Comparison of ENCODE assay signal across 18 cellular contexts in the genomic region with DNA sequence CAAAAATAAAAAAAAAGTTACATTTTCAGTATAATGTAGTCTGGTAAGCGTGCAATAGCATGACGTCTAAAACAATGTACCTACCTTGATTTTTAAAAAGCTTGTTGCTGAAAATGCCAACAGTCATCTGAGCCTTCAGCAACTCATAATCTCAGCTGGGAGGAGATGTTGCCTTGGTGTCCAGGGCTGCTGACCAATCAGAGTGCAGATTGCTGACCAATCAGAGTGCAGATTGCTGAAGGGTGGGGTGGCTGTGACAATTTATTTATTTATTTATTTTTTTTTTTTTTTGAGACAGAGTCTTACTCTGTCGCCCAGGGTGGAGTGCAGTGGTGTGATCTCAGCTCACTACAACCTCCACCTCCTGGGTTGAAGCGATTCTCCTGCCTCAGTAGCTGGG. TPM values are rescaled to one million over a fixed set of nuclear protein-coding genes. Genes with fewer than 3 reads are reported as not detected.
A peak's percentile ranks its signal among the peaks of the same experiment; 100 is the strongest.
DNase-seq lines count a peak whose midpoint lies in the region; ATAC-seq, FAIRE-seq and TF ChIP-seq lines count a peak whose summit lies in the region.
"Had no signal": no experiment of that assay in that cellular context is flagged by ENCODE, and none has a peak within 500 bp of the region (broad histone marks: within the 10 kb centered on the region; RNA-seq: fewer than 3 reads in every experiment).

No MANE protein-coding gene starts in this region.

- 98% methylated on average over 4 of the region's 4 CpGs for WGBS in HepG2 (ENCODE audit: low lambda C conversion rate)
- WGBS in right lobe of liver (ENCODE audit: insufficient coverage, low coverage, low lambda C conversion rate, missing lambda C conversion rate), result 100% methylated on average over 4 of the region's 4 CpGs

- FAIRE-seq in HepG2 (lab: Jason Lieb, UNC), result no peak

- TF ChIP-seq CTCF in HepG2 (CRISPR knock-in tag; IDR thresholded peaks at IDR 0.05), result no peak
- TF ChIP-seq CTCF in right lobe of liver (IDR thresholded peaks at IDR 0.05), result no peak
- TF ChIP-seq CTCF in RWPE1 (conservative IDR thresholded peaks at IDR 0.05; ENCODE audit: low read depth), result no peak

- intact Hi-C loops in HepG2 (cut with micrococcal nuclease; ENCODE audit: unreplicated experiment), result no loop called here
- intact Hi-C loops in right lobe of liver (cut with DNase I), result no loop called here

- no peak overlapping the region for H3K27ac Mint-ChIP-seq in stimulated activated naive CD8-positive, alpha-beta T cell treated with anti-CD3 and anti-CD28 coated beads, Interleukin-15, amount 100 ng/mL, for 72 hours

- H3K9me3 ChIP-seq in HepG2 (ENCODE audit: low read length), result peaks cover 3% of the 10 kb centered on the region; the same call in 1 of the 2 replicates
- no peaks in the 10 kb centered on the region for H3K9me3 ChIP-seq in right lobe of liver

- peaks cover 74% of the 10 kb centered on the region for H3K79me2 ChIP-seq in HepG2 (ENCODE audit: insufficient read depth, low read length)

- TF ChIP-seq RAD21 in HepG2 (CRISPR knock-in tag; IDR thresholded peaks at IDR 0.05), result no peak

- ATAC-seq in HepG2 (no peak), right lobe of liver (no peak), GM21423 (IDR thresholded peaks at IDR 0.05; ENCODE audit: unreplicated experiment) (no peak)
- no peak for ATAC-seq in stimulated activated naive CD8-positive, alpha-beta T cell treated with anti-CD3 and anti-CD28 coated beads, Interleukin-15, amount 100 ng/mL, for 72 hours
- ATAC-seq: SK-N-SH treated with all-trans-retinoic acid at 6 μM for 48 hours had no signal

- H3K27ac ChIP-seq in HepG2 (ENCODE audit: extremely low read length, insufficient read depth, low read length) (no peak overlapping the region), right lobe of liver (no peak overlapping the region), RWPE1 (no peak overlapping the region)
- H3K27ac ChIP-seq: PC-9 had no signal

- TF ChIP-seq EP300 in HepG2 (IDR thresholded peaks at IDR 0.05; ENCODE audit: low read depth in 2 of 2, low read length in 2 of 2) (no peak), HepG2 (CRISPR knock-in tag; IDR thresholded peaks at IDR 0.05; ENCODE audit: borderline replicate concordance) (no peak)

- H3K4me2 ChIP-seq in HepG2 (ENCODE audit: low read depth, low read length), result no peak overlapping the region
- H3K4me2 ChIP-seq: PC-9 had no signal

- DNase-seq in HepG2 (ENCODE audit: low spot score) (no peak), right lobe of liver (no peak), RWPE1 (ENCODE audit: low spot score) (peak; percentile 13), iPS-NIHi11 (ENCODE audit: low spot score) (peak; percentile 47), HUDEP-2 (lab: John Stamatoyannopoulos, UW; ENCODE audit: unreplicated experiment in 76 of 76) (no peak)
- no peak for DNase-seq in stimulated activated naive CD8-positive, alpha-beta T cell treated with anti-CD3 and anti-CD28 coated beads, Interleukin-15, amount 100 ng/mL, for 72 hours
- DNase-seq: AML-193; CD4-positive, CD25-positive, alpha-beta regulatory T cell; H7; NCI-H1092 treated with DMSO at 0.1 percent for 48 hours; NCI-H1694; NCI-H345; NCI-H526 treated with DMSO at 0.1 percent for 48 hours; NK-92 treated with Interleukin-12 subunit alpha and Interleukin-12 subunit beta, amount 100 ng/mL, for 24 hours; PC-9; Right ventricle myocardium superior had no signal

- no peak overlapping the region for H3K4me3 Mint-ChIP-seq in stimulated activated naive CD8-positive, alpha-beta T cell treated with anti-CD3 and anti-CD28 coated beads, Interleukin-15, amount 100 ng/mL, for 72 hours

- POLR2A ChIA-PET in HepG2 (lab: Yijun Ruan, JAX), result no interaction called here
- POLR2A ChIA-PET in RWPE1 (lab: Yijun Ruan, JAX; ENCODE audit: low non-redundant PET), result no interaction called here

- CTCF ChIA-PET in HepG2 (lab: Yijun Ruan, JAX; ENCODE audit: low intra/inter-chr PET ratio, low total read pairs), result no interaction called here
- CTCF ChIA-PET in RWPE1 (lab: Yijun Ruan, JAX), result no interaction called here

- peaks cover 37% of the 10 kb centered on the region for H3K4me1 Mint-ChIP-seq in stimulated activated naive CD8-positive, alpha-beta T cell treated with anti-CD3 and anti-CD28 coated beads, Interleukin-15, amount 100 ng/mL, for 72 hours

- H3K9me3 Mint-ChIP-seq in stimulated activated naive CD8-positive, alpha-beta T cell treated with anti-CD3 and anti-CD28 coated beads, Interleukin-15, amount 100 ng/mL, for 72 hours, result peaks cover 11 to 26% of the 10 kb centered on the region in 2 donors

- BruUV-seq in HepG2 (replicated peaks; lab: Mats Ljungman, UMichigan), result no TSS peak

- H3K4me1 ChIP-seq in HepG2 (ENCODE audit: insufficient read depth, low read length), result peaks cover 38% of the 10 kb centered on the region
- peaks cover 0 to 7% (median under 1%) of the 10 kb centered on the region in 4 donors for H3K4me1 ChIP-seq in right lobe of liver

- no peaks in the 10 kb centered on the region for H3K27me3 Mint-ChIP-seq in stimulated activated naive CD8-positive, alpha-beta T cell treated with anti-CD3 and anti-CD28 coated beads, Interleukin-15, amount 100 ng/mL, for 72 hours

- H4K20me1 ChIP-seq in HepG2 (ENCODE audit: insufficient read depth, low read length), result peaks cover 11% of the 10 kb centered on the region; the same call in 1 of the 2 replicates

- no peaks in the 10 kb centered on the region for H3K27me3 ChIP-seq in HepG2 (ENCODE audit: control insufficient read depth in 1 of 2, insufficient read depth in 2 of 2, low read length in 2 of 2)
- no peaks in the 10 kb centered on the region for H3K27me3 ChIP-seq in right lobe of liver

- in situ Hi-C loops in HepG2 (cut with HindIII; ENCODE audit: extremely low pct_ligation_motif_present, low pct_unique_long_range_greater_than_20kb), result no loop called here

- no peak overlapping the region for H2AFZ ChIP-seq in HepG2 (ENCODE audit: low read length)
- H2AFZ ChIP-seq: PC-9 had no signal

- no peak overlapping the region for H3K9ac ChIP-seq in HepG2 (ENCODE audit: insufficient read depth, low read depth, low read length)

- TF ChIP-seq POLR2A in HepG2 (IDR thresholded peaks at IDR 0.05; ENCODE audit: insufficient read depth in 1 of 2, low read depth in 2 of 2, low read length in 2 of 2), result no peak
- no peak for TF ChIP-seq POLR2A in right lobe of liver (IDR thresholded peaks at IDR 0.05)

- H3K36me3 ChIP-seq in HepG2 (replicated peaks in 1 of 2; ENCODE audit: control insufficient read depth in 1 of 2, insufficient read depth in 2 of 2, low read length in 2 of 2) (peaks cover 0 to under 1% of the 10 kb centered on the region in 2 experiments; a peak in 1 of 5 replicates), right lobe of liver (no peaks in the 10 kb centered on the region)

- H3K4me3 ChIP-seq in HepG2 (replicated peaks in 1 of 3; ENCODE audit: insufficient read depth in 1 of 3, low read depth in 2 of 3, low read length in 3 of 3) (no peak overlapping the region), right lobe of liver (no peak overlapping the region)
- H3K4me3 ChIP-seq: PC-9 had no signal

RNA-seq across cellular contexts. Expression of a gene that starts 17.8 kb away (rescaled TPM):
- total RNA-seq in HepG2 (2016; rRNA removed; fragmentation: Illumina TruSeq; extraction: Trizol) (9.6 and 11.9 TPM in 2 replicates), right lobe of liver (1 to 10 TPM; 4.1 to 9.3 (median 5.2) TPM)
- 0.91 and 1.3 TPM in 2 replicates for total RNA-seq in HepG2 (2016; cell fraction: cytosol; rRNA removed; fragmentation: Illumina TruSeq; extraction: Trizol; ENCODE audit: low read depth)
- total RNA-seq in HepG2 (2016; cell fraction: insoluble cytoplasmic fraction; rRNA removed; fragmentation: Illumina TruSeq; extraction: Trizol), result 9.6 and 9.7 TPM in 2 replicates
- 5.5 TPM in 2 replicates for total RNA-seq in HepG2 (2016; cell fraction: membrane; rRNA removed; fragmentation: Illumina TruSeq; extraction: Trizol)
- 8.0 and 9.8 TPM in 2 replicates for total RNA-seq in HepG2 (2016; cell fraction: nucleus; rRNA removed; fragmentation: Illumina TruSeq; extraction: Trizol)
- 5.4 and 6.0 TPM in 2 replicates for polyA plus RNA-seq in HepG2 (2011; rRNA removed)
- 4.8 and 5.6 TPM in 2 replicates for polyA plus RNA-seq in HepG2 (2011; cell fraction: cytosol; rRNA removed)
- 9.9 and 11.1 TPM in 2 replicates for polyA plus RNA-seq in HepG2 (2011; cell fraction: nucleus; rRNA removed)
- polyA plus RNA-seq in HepG2 (2012), result 9.9 and 11.2 TPM in 2 replicates
- polyA plus RNA-seq in HepG2 (2016; cell fraction: cytosol; fragmentation: Illumina TruSeq; extraction: Trizol; ENCODE audit: low read depth), result 0.43 and 0.49 TPM in 2 replicates
- polyA plus RNA-seq in HepG2 (2016; cell fraction: insoluble cytoplasmic fraction; fragmentation: Illumina TruSeq; extraction: Trizol; ENCODE audit: low read depth), result 9.0 and 10.5 TPM in 2 replicates
- polyA plus RNA-seq in HepG2 (2016; cell fraction: membrane; fragmentation: Illumina TruSeq; extraction: Trizol; ENCODE audit: low read depth), result 2.4 and 2.7 TPM in 2 replicates
- 13.2 and 13.5 TPM in 2 replicates for polyA plus RNA-seq in HepG2 (2016; cell fraction: nucleus; fragmentation: Illumina TruSeq; extraction: Trizol; ENCODE audit: insufficient read depth, low read depth)
- 7.8 and 12.8 TPM in 2 replicates for polyA minus RNA-seq in HepG2 (2011; rRNA and poly(A)+ RNA removed; ENCODE audit: low replicate concordance)
- polyA minus RNA-seq in HepG2 (2011; cell fraction: cytosol; rRNA and poly(A)+ RNA removed), result 8.8 and 10.3 TPM in 2 replicates
- 12.1 and 13.2 TPM in 2 replicates for polyA minus RNA-seq in HepG2 (2011; cell fraction: nucleus; rRNA and poly(A)+ RNA removed)

RNA-seq across cellular contexts. Expression of a gene that starts 43.8 kb away (rescaled TPM):
- total RNA-seq in HepG2 (2016; rRNA removed; fragmentation: Illumina TruSeq; extraction: Trizol) (6.6 and 12.0 TPM in 2 replicates), right lobe of liver (10 to 100 TPM in 5 of 6 experiments, 1 to 10 TPM in 1; 9.3 to 17.8 (median 11.6) TPM)
- total RNA-seq in HepG2 (2016; cell fraction: cytosol; rRNA removed; fragmentation: Illumina TruSeq; extraction: Trizol; ENCODE audit: low read depth), result 6.1 and 7.5 TPM in 2 replicates
- 6.3 and 13.3 TPM in 2 replicates for total RNA-seq in HepG2 (2016; cell fraction: insoluble cytoplasmic fraction; rRNA removed; fragmentation: Illumina TruSeq; extraction: Trizol)
- 6.7 and 8.2 TPM in 2 replicates for total RNA-seq in HepG2 (2016; cell fraction: membrane; rRNA removed; fragmentation: Illumina TruSeq; extraction: Trizol)
- total RNA-seq in HepG2 (2016; cell fraction: nucleus; rRNA removed; fragmentation: Illumina TruSeq; extraction: Trizol), result 14.2 and 15.7 TPM in 2 replicates
- polyA plus RNA-seq in HepG2 (2011; rRNA removed), result 5.1 and 6.4 TPM in 2 replicates
- 3.8 and 3.9 TPM in 2 replicates for polyA plus RNA-seq in HepG2 (2011; cell fraction: cytosol; rRNA removed)
- polyA plus RNA-seq in HepG2 (2011; cell fraction: nucleus; rRNA removed), result 29.0 and 31.0 TPM in 2 replicates
- polyA plus RNA-seq in HepG2 (2012), result 14.8 and 16.2 TPM in 2 replicates
- polyA plus RNA-seq in HepG2 (2016; cell fraction: cytosol; fragmentation: Illumina TruSeq; extraction: Trizol; ENCODE audit: low read depth), result 0.67 and 0.95 TPM in 2 replicates
- 8.8 and 10.0 TPM in 2 replicates for polyA plus RNA-seq in HepG2 (2016; cell fraction: insoluble cytoplasmic fraction; fragmentation: Illumina TruSeq; extraction: Trizol; ENCODE audit: low read depth)
- 2.6 and 3.2 TPM in 2 replicates for polyA plus RNA-seq in HepG2 (2016; cell fraction: membrane; fragmentation: Illumina TruSeq; extraction: Trizol; ENCODE audit: low read depth)
- 28.8 and 30.8 TPM in 2 replicates for polyA plus RNA-seq in HepG2 (2016; cell fraction: nucleus; fragmentation: Illumina TruSeq; extraction: Trizol; ENCODE audit: insufficient read depth, low read depth)
- 4.2 and 8.4 TPM in 2 replicates for polyA minus RNA-seq in HepG2 (2011; rRNA and poly(A)+ RNA removed; ENCODE audit: low replicate concordance)
- polyA minus RNA-seq in HepG2 (2011; cell fraction: cytosol; rRNA and poly(A)+ RNA removed), result 7.6 and 8.3 TPM in 2 replicates
- 29.1 and 32.0 TPM in 2 replicates for polyA minus RNA-seq in HepG2 (2011; cell fraction: nucleus; rRNA and poly(A)+ RNA removed)

RNA-seq across cellular contexts. Expression of a gene that starts 46.8 kb away (rescaled TPM):
- total RNA-seq in HepG2 (2016; rRNA removed; fragmentation: Illumina TruSeq; extraction: Trizol) (6.6 and 15.8 TPM in 2 replicates), right lobe of liver (10 to 100 TPM; 15.1 to 19.0 (median 16.6) TPM)
- 1.5 and 3.0 TPM in 2 replicates for total RNA-seq in HepG2 (2016; cell fraction: cytosol; rRNA removed; fragmentation: Illumina TruSeq; extraction: Trizol; ENCODE audit: low read depth)
- total RNA-seq in HepG2 (2016; cell fraction: insoluble cytoplasmic fraction; rRNA removed; fragmentation: Illumina TruSeq; extraction: Trizol), result 6.8 and 15.6 TPM in 2 replicates
- total RNA-seq in HepG2 (2016; cell fraction: membrane; rRNA removed; fragmentation: Illumina TruSeq; extraction: Trizol), result 6.4 and 10.5 TPM in 2 replicates
- 10.6 and 14.2 TPM in 2 replicates for total RNA-seq in HepG2 (2016; cell fraction: nucleus; rRNA removed; fragmentation: Illumina TruSeq; extraction: Trizol)
- polyA plus RNA-seq in HepG2 (2011; rRNA removed), result 7.8 and 9.5 TPM in 2 replicates
- polyA plus RNA-seq in HepG2 (2011; cell fraction: cytosol; rRNA removed), result 5.9 and 6.1 TPM in 2 replicates
- polyA plus RNA-seq in HepG2 (2011; cell fraction: nucleus; rRNA removed), result 25.1 and 26.7 TPM in 2 replicates
- 9.4 and 10.0 TPM in 2 replicates for polyA plus RNA-seq in HepG2 (2012)
- 2.9 and 3.3 TPM in 2 replicates for polyA plus RNA-seq in HepG2 (2016; cell fraction: cytosol; fragmentation: Illumina TruSeq; extraction: Trizol; ENCODE audit: low read depth)
- polyA plus RNA-seq in HepG2 (2016; cell fraction: insoluble cytoplasmic fraction; fragmentation: Illumina TruSeq; extraction: Trizol; ENCODE audit: low read depth), result 6.1 and 6.8 TPM in 2 replicates
- polyA plus RNA-seq in HepG2 (2016; cell fraction: membrane; fragmentation: Illumina TruSeq; extraction: Trizol; ENCODE audit: low read depth), result 5.6 and 6.9 TPM in 2 replicates
- polyA plus RNA-seq in HepG2 (2016; cell fraction: nucleus; fragmentation: Illumina TruSeq; extraction: Trizol; ENCODE audit: insufficient read depth, low read depth), result 26.3 and 30.4 TPM in 2 replicates
- 5.8 and 12.8 TPM in 2 replicates for polyA minus RNA-seq in HepG2 (2011; rRNA and poly(A)+ RNA removed; ENCODE audit: low replicate concordance)
- 5.7 and 7.1 TPM in 2 replicates for polyA minus RNA-seq in HepG2 (2011; cell fraction: cytosol; rRNA and poly(A)+ RNA removed)
- 3.4 and 4.5 TPM in 2 replicates for polyA minus RNA-seq in HepG2 (2011; cell fraction: nucleus; rRNA and poly(A)+ RNA removed)

RNA-seq across cellular contexts. Expression of a gene that starts 47.0 kb away (rescaled TPM):
- 19.6 and 44.7 TPM in 2 replicates for total RNA-seq in HepG2 (2016; rRNA removed; fragmentation: Illumina TruSeq; extraction: Trizol)
- 22.4 and 24.2 TPM in 2 replicates for total RNA-seq in HepG2 (2016; cell fraction: cytosol; rRNA removed; fragmentation: Illumina TruSeq; extraction: Trizol; ENCODE audit: low read depth)
- 18.8 and 46.8 TPM in 2 replicates for total RNA-seq in HepG2 (2016; cell fraction: insoluble cytoplasmic fraction; rRNA removed; fragmentation: Illumina TruSeq; extraction: Trizol)
- total RNA-seq in HepG2 (2016; cell fraction: membrane; rRNA removed; fragmentation: Illumina TruSeq; extraction: Trizol), result 27.6 and 29.9 TPM in 2 replicates
- 35.5 and 40.6 TPM in 2 replicates for total RNA-seq in HepG2 (2016; cell fraction: nucleus; rRNA removed; fragmentation: Illumina TruSeq; extraction: Trizol)
- polyA plus RNA-seq in HepG2 (2011; rRNA removed), result 17.2 and 20.2 TPM in 2 replicates
- 16.7 and 25.6 TPM in 2 replicates for polyA plus RNA-seq in HepG2 (2011; cell fraction: cytosol; rRNA removed)
- 44.2 and 48.8 TPM in 2 replicates for polyA plus RNA-seq in HepG2 (2011; cell fraction: nucleus; rRNA removed)
- polyA plus RNA-seq in HepG2 (2012), result 9.4 and 10.2 TPM in 2 replicates
- polyA plus RNA-seq in HepG2 (2016; cell fraction: cytosol; fragmentation: Illumina TruSeq; extraction: Trizol; ENCODE audit: low read depth), result 25.8 and 29.9 TPM in 2 replicates
- polyA plus RNA-seq in HepG2 (2016; cell fraction: insoluble cytoplasmic fraction; fragmentation: Illumina TruSeq; extraction: Trizol; ENCODE audit: low read depth), result 22.7 and 25.1 TPM in 2 replicates
- polyA plus RNA-seq in HepG2 (2016; cell fraction: membrane; fragmentation: Illumina TruSeq; extraction: Trizol; ENCODE audit: low read depth), result 26.9 and 27.0 TPM in 2 replicates
- 89.1 and 100 TPM in 2 replicates for polyA plus RNA-seq in HepG2 (2016; cell fraction: nucleus; fragmentation: Illumina TruSeq; extraction: Trizol; ENCODE audit: insufficient read depth, low read depth)
- polyA minus RNA-seq in HepG2 (2011; rRNA and poly(A)+ RNA removed; ENCODE audit: low replicate concordance), result 6.9 and 14.7 TPM in 2 replicates
- polyA minus RNA-seq in HepG2 (2011; cell fraction: cytosol; rRNA and poly(A)+ RNA removed), result 4.4 and 5.2 TPM in 2 replicates
- polyA minus RNA-seq in HepG2 (2011; cell fraction: nucleus; rRNA and poly(A)+ RNA removed), result 4.5 and 4.7 TPM in 2 replicates
- total RNA-seq in right lobe of liver, result 10 to 100 TPM; 26.0 to 56.4 (median 47.8) TPM

Comparison
In these comparisons a context has a peak if more than half of its experiments do, and no peak if none do; other contexts are left out.
1. DNase-seq: peak in RWPE1 (single experiment) and iPS-NIHi11 (single experiment); none in HepG2 (single experiment), right lobe of liver (0 of 3), stimulated activated naive CD8-positive, alpha-beta T cell treated with anti-CD3 and anti-CD28 coated beads, Interleukin-15, amount 100 ng/mL, for 72 hours (0 of 2) and HUDEP-2 (0 of 76).